9 cellular contexts compared by ENCODE assay signal in the genomic region with DNA sequence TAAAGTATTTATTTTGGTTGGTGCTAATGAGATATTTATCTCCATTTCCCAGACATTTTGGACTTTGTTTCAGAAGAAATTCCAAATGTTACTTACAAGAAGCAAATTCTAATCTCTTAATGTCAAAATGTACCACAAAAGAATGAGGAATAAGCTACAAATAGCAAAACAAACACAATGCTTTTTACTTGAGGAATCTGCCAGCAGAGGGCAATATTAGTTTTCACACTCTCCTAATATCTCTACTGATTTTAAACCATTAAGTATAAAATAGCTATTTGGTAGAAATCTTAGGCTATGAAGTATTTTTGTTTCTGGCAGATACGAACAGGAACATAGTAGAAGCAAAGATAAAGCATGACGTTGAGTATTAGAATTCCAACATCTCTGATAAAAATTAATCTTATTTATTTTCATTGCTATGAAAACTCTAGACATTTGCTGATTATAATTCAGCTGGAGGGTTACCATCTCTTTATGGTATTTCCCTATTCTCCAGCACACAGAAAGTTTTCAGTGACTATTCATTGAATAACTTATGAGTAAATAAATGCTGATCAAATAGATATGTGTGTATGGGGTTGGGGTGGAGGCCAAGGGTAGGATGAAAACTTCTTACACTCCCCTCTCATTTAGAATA. TPM values are rescaled to one million over a fixed set of nuclear protein-coding genes. Genes with fewer than 3 reads are reported as not detected.
DNase-seq lines count a peak whose midpoint lies in the region; ATAC-seq, FAIRE-seq and TF ChIP-seq lines count a peak whose summit lies in the region.
"Had no signal": no experiment of that assay in that cellular context is flagged by ENCODE, and none has a peak within 500 bp of the region (broad histone marks: within the 10 kb centered on the region; RNA-seq: fewer than 3 reads in every experiment).

No MANE protein-coding gene starts in this region.

- H3K4me1 ChIP-seq in HEK293 (ENCODE audit: control insufficient read depth, insufficient read depth, low read length) (no peaks in the 10 kb centered on the region), upper lobe of right lung (no peaks in the 10 kb centered on the region)

- TF ChIP-seq CTCF in HEK293 (tag by site-specific recombination; IDR thresholded peaks at IDR 0.05) (no peak), upper lobe of right lung (IDR thresholded peaks at IDR 0.05) (peak; percentile 62)

- POLR2A ChIA-PET in HEK293 (lab: Yijun Ruan, JAX), result interaction anchor here (1.5 kb wide), 1 partner anchor 13 kb away, joined by 8 read pairs; a partner anchor contains a TSS

- in situ Hi-C loops in ACHN (cut with HindIII; ENCODE audit: low pct_ligation_motif_present, low pct_unique_long_range_greater_than_20kb, low sequenced_read_pairs), result no loop called here

- H3K9me3 ChIP-seq in HEK293 (ENCODE audit: control insufficient read depth, insufficient read depth, low read depth, low read length) (no peaks in the 10 kb centered on the region), upper lobe of right lung (no peaks in the 10 kb centered on the region)

- H3K4me3 ChIP-seq in HEK293 (ENCODE audit: low read depth, low read length) (no peak overlapping the region), upper lobe of right lung (no peak overlapping the region)

- CTCF ChIA-PET in HEK293 (lab: Yijun Ruan, JAX), result interaction anchor here (0.5 to 3.7 kb wide), 30 partner anchors 9 to 608 kb away, joined by 3 to 44 read pairs (median 3); a partner anchor contains a TSS

- peak; percentile 69 for ATAC-seq in left ventricle myocardium superior
- no peak for ATAC-seq in upper lobe of right lung

- intact Hi-C loops in left ventricle myocardium superior (cut with micrococcal nuclease) (loop anchor here (1.0 kb wide), 1 partner anchor 490 kb away; no protein-coding TSS in a partner anchor), upper lobe of right lung (cut with DNase I) (no loop called here)

- H3K27ac ChIP-seq in HEK293 (ENCODE audit: extremely low read depth, low read depth, low read length) (no peak overlapping the region), upper lobe of right lung (no peak overlapping the region)

- H3K27me3 ChIP-seq in upper lobe of right lung, result no peaks in the 10 kb centered on the region

- H3K36me3 ChIP-seq in HEK293 (ENCODE audit: control insufficient read depth in 2 of 2, insufficient read depth in 1 of 2, low read length in 2 of 2) (no peaks in the 10 kb centered on the region), upper lobe of right lung (no peaks in the 10 kb centered on the region)

- FAIRE-seq in TTC549 (lab: Jason Lieb, UNC), result peak; percentile 96
- FAIRE-seq: colon had no signal

- DNase-seq in ACHN (peak; percentile 53), left ventricle myocardium superior (no peak), upper lobe of right lung (no peak), NCI-H2029 treated with DMSO at 0.1 percent for 48 hours (lab: John Stamatoyannopoulos, UW) (no peak), anterior cingulate cortex (lab: John Stamatoyannopoulos, UW) (no peak), GM19240 (ENCODE audit: insufficient read length, low spot score) (no peak)

TF ChIP-seq in HEK293, 187 proteins besides CTCF, POLR2A, EP300 and RAD21:
- TF ChIP-seq ZNF654 (tag by site-specific recombination; IDR thresholded peaks at IDR 0.05; ENCODE audit: low read depth) (peak; percentile 42), ZSCAN30 (tag by site-specific recombination; IDR thresholded peaks at IDR 0.05) (no peak), MYNN (tag by site-specific recombination; IDR thresholded peaks at IDR 0.05; ENCODE audit: borderline replicate concordance) (no peak), ZNF140 (tag by site-specific recombination; IDR thresholded peaks at IDR 0.05) (no peak), ZBTB17 (tag by site-specific recombination; IDR thresholded peaks at IDR 0.05) (no peak)
- TF ChIP-seq, protein P1, sequence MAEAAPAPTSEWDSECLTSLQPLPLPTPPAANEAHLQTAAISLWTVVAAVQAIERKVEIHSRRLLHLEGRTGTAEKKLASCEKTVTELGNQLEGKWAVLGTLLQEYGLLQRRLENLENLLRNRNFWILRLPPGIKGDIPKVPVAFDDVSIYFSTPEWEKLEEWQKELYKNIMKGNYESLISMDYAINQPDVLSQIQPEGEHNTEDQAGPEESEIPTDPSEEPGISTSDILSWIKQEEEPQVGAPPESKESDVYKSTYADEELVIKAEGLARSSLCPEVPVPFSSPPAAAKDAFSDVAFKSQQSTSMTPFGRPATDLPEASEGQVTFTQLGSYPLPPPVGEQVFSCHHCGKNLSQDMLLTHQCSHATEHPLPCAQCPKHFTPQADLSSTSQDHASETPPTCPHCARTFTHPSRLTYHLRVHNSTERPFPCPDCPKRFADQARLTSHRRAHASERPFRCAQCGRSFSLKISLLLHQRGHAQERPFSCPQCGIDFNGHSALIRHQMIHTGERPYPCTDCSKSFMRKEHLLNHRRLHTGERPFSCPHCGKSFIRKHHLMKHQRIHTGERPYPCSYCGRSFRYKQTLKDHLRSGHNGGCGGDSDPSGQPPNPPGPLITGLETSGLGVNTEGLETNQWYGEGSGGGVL (tag by site-specific recombination; IDR thresholded peaks at IDR 0.05), result no peak
- TF ChIP-seq, protein P2, sequence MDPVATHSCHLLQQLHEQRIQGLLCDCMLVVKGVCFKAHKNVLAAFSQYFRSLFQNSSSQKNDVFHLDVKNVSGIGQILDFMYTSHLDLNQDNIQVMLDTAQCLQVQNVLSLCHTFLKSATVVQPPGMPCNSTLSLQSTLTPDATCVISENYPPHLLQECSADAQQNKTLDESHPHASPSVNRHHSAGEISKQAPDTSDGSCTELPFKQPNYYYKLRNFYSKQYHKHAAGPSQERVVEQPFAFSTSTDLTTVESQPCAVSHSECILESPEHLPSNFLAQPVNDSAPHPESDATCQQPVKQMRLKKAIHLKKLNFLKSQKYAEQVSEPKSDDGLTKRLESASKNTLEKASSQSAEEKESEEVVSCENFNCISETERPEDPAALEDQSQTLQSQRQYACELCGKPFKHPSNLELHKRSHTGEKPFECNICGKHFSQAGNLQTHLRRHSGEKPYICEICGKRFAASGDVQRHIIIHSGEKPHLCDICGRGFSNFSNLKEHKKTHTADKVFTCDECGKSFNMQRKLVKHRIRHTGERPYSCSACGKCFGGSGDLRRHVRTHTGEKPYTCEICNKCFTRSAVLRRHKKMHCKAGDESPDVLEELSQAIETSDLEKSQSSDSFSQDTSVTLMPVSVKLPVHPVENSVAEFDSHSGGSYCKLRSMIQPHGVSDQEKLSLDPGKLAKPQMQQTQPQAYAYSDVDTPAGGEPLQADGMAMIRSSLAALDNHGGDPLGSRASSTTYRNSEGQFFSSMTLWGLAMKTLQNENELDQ (tag by site-specific recombination; IDR thresholded peaks at IDR 0.05; ENCODE audit: low read depth), result no peak

RNA-seq across cellular contexts. Expression of a gene that starts 13.4 kb away (rescaled TPM):
- total RNA-seq in left ventricle myocardium superior (3.8 TPM), upper lobe of right lung (45.4 TPM)
